19 cellular contexts compared by ENCODE assay signal in genomic region chr1:206047271-206047670, GRCh38. TPM values are rescaled to one million over a fixed set of nuclear protein-coding genes. Genes with fewer than 3 reads are reported as not detected.
DNase-seq lines count a peak whose midpoint lies in the region; ATAC-seq, FAIRE-seq and TF ChIP-seq lines count a peak whose summit lies in the region.
"Had no signal": no experiment of that assay in that cellular context is flagged by ENCODE, and none has a peak within 500 bp of the region (broad histone marks: within the 10 kb centered on the region; RNA-seq: fewer than 3 reads in every experiment).

No MANE protein-coding gene starts in this region.

- H3K27me3 ChIP-seq in KMS-11 (ENCODE audit: insufficient read depth, low read depth) (no peaks in the 10 kb centered on the region), SU-DHL-6 (ENCODE audit: low read length) (no peaks in the 10 kb centered on the region)
- H3K27me3 ChIP-seq: Peyer's patch had no signal

- ATAC-seq in HG02885 (IDR thresholded peaks at IDR 0.05; ENCODE audit: poor library complexity, unreplicated experiment) = no peak
- ATAC-seq: HCT116, K562, Right ventricle myocardium inferior had no signal

- TF ChIP-seq CTCF in KMS-11 (conservative IDR thresholded peaks at IDR 0.05; ENCODE audit: low read depth, low read length) = no peak
- TF ChIP-seq CTCF in SU-DHL-6 (IDR thresholded peaks at IDR 0.05; ENCODE audit: insufficient read depth, low read length, poor library complexity, severe bottlenecking) = no peak

- peak overlapping the region; percentile 91 for H3K4me2 ChIP-seq in KMS-11
- H3K4me2 ChIP-seq in SU-DHL-6 (ENCODE audit: low read depth, low read length, poor library complexity, severe bottlenecking) = peak overlapping the region; percentile 33

- no peak for DNase-seq in GM12891 (ENCODE audit: insufficient read length, low spot score)
- no peak for DNase-seq in NCI-H2029 treated with DMSO at 0.1 percent for 48 hours (lab: John Stamatoyannopoulos, UW)
- DNase-seq in NCI-H1105 treated with DMSO at 0.1 percent for 48 hours (lab: John Stamatoyannopoulos, UW) = no peak
- DNase-seq in GDM1 (lab: John Stamatoyannopoulos, UW) = no peak
- DNase-seq: DMS 273 treated with DMSO at 0.1 percent for 48 hours, GF-D8, GOT3, NCI-H1417 treated with DMSO at 0.1 percent for 48 hours, NCI-H187 treated with DMSO at 0.1 percent for 48 hours, NCI-H345, NCI-H524 treated with DMSO at 0.1 percent for 48 hours, Peyer's patch had no signal

- H3K36me3 ChIP-seq in KMS-11 (ENCODE audit: insufficient read depth) (no peaks in the 10 kb centered on the region), SU-DHL-6 (ENCODE audit: low read length) (no peaks in the 10 kb centered on the region)
- H3K36me3 ChIP-seq: Peyer's patch had no signal

- H3K9ac ChIP-seq in KMS-11 (no peak overlapping the region), SU-DHL-6 (ENCODE audit: low read length) (no peak overlapping the region)

- H3K9me3 ChIP-seq in SU-DHL-6 (ENCODE audit: insufficient read depth, low read length) = no peaks in the 10 kb centered on the region
- H3K9me3 ChIP-seq: Peyer's patch had no signal

- H2AFZ ChIP-seq in KMS-11 (ENCODE audit: low read depth) (no peak overlapping the region; the same call in 1 of the 2 replicates), SU-DHL-6 (ENCODE audit: low read depth, low read length, severe bottlenecking) (no peak overlapping the region)

- no peaks in the 10 kb centered on the region for H3K9me2 ChIP-seq in SU-DHL-6 (replicated peaks; ENCODE audit: insufficient read depth, low read length)

- peak; percentile 74 for FAIRE-seq in GM12891 (lab: Jason Lieb, UNC)
- FAIRE-seq: K562 had no signal

- H3K4me1 ChIP-seq in KMS-11 (ENCODE audit: low read depth, poor library complexity, severe bottlenecking) = peaks cover 75% of the 10 kb centered on the region

- TF ChIP-seq POLR2A in GM12891 (IDR thresholded peaks at IDR 0.05; ENCODE audit: low read depth, low read length) = no peak

- H4K20me1 ChIP-seq in KMS-11 (ENCODE audit: insufficient read depth) (no peaks in the 10 kb centered on the region), SU-DHL-6 (ENCODE audit: low read depth, low read length) (no peaks in the 10 kb centered on the region)

- H3K27ac ChIP-seq in KMS-11 = peak overlapping the region; percentile 10; the same call in 1 of the 2 replicates
- H3K27ac ChIP-seq in SU-DHL-6 (ENCODE audit: low read depth, low read length) = 0 out of 2 replicates have a peak overlapping the region, but pooled peaks have one; percentile 2
- H3K27ac ChIP-seq: C4-2B had no signal

- no peaks in the 10 kb centered on the region for H3K79me2 ChIP-seq in KMS-11 (ENCODE audit: insufficient read depth, low read depth)
- 0 out of 2 replicates have a peak, but pooled peaks cover 7% of the 10 kb centered on the region for H3K79me2 ChIP-seq in SU-DHL-6 (ENCODE audit: insufficient read depth, low read length)

- peaks cover 67% of the 10 kb centered on the region for H3F3A ChIP-seq in SU-DHL-6 (ENCODE audit: insufficient read depth)

- H3K4me3 ChIP-seq in KMS-11 (IDR thresholded peaks at IDR 0.05; ENCODE audit: insufficient read depth, low read depth, low read length) (no peak overlapping the region), SU-DHL-6 (ENCODE audit: insufficient read depth, low read length, poor library complexity, severe bottlenecking) (no peak overlapping the region)
- H3K4me3 ChIP-seq: K562, Peyer's patch had no signal

TF ChIP-seq in GM12891, 5 proteins besides CTCF, POLR2A, EP300 and RAD21:
- TF ChIP-seq POU2F2 (IDR thresholded peaks at IDR 0.05; ENCODE audit: low read depth, low read length) (no peak), TAF1 (IDR thresholded peaks at IDR 0.05; ENCODE audit: low read depth, low read length) (no peak), PAX5 (IDR thresholded peaks at IDR 0.05; ENCODE audit: insufficient read depth, low read length, severe bottlenecking) (no peak), POLR2AphosphoS5 (IDR thresholded peaks at IDR 0.05; ENCODE audit: low read depth, low read length) (no peak), SPI1 (IDR thresholded peaks at IDR 0.05; ENCODE audit: low read depth, low read length) (no peak)

RNA-seq across cellular contexts. Expression of gene RHEX, which starts 5.7 kb away (rescaled TPM):
- 0.24 TPM for polyA plus RNA-seq in GM12891 (2012; ENCODE audit: low read depth, missing spikeins)
- polyA plus RNA-seq: K562 had no signal

RNA-seq across cellular contexts. Expression of gene CTSE, which starts 23.6 kb away (rescaled TPM):
- not detected for polyA plus RNA-seq in GM12891 (2012; ENCODE audit: low read depth, missing spikeins)

RNA-seq across cellular contexts. Expression of gene RAB7B, which starts 44.1 kb away (rescaled TPM):
- not detected for polyA plus RNA-seq in GM12891 (2012; ENCODE audit: low read depth, missing spikeins)
